Comparison of ENCODE assay signal across 12 cellular contexts in the genomic region with DNA sequence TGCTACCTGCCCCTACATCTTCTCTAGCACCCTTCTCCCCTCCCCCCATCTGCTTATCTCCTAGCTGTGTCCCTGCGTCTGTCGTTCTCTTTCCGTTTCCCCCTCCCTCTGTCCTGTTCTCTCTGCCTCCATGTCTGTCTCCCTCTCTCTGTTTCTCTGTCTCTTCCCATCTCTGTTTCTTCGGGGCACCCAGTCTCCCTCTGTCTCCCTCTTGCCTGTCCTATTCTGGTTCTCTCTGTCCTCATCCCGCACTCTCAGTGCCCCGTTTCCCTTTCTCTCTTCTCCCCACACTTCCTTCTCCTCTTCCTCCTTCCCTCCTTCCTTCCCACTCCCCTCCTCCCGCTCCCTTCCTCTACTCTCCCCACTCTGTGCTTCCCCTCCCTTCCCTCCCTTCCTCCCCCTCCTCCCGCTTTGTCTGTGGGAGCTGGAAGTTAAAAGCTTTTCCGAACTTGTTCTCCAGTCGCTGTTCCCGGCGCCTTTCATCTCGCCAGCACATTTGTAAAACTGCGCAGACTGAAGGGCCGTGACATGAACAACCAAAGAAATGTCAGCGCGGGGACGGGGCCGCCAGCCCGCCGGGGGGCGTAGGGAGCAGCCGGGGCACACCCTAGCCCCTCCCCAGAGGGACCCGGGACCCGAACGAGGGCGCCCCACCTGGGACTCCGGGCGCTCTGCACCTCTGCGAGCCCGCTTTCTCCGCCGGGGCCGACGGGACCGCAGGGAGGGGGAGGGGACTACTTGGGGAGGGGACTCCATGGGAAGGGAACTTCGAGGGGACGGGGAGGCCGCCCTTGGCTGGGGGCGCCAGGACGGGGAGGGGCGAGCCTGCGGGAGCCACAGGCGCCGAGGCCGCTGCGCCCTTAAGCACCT. TPM values are rescaled to one million over a fixed set of nuclear protein-coding genes. Genes with fewer than 3 reads are reported as not detected.
DNase-seq lines count a peak whose midpoint lies in the region; ATAC-seq and TF ChIP-seq lines count a peak whose summit lies in the region.
"Had no signal": no experiment of that assay in that cellular context is flagged by ENCODE, and none has a peak within 500 bp of the region (broad histone marks: within the 10 kb centered on the region; RNA-seq: fewer than 3 reads in every experiment).

No MANE protein-coding gene starts in this region.

- no peaks in the 10 kb centered on the region for H3K36me3 Mint-ChIP-seq in activated naive CD4-positive, alpha-beta T cell treated with anti-CD3 and anti-CD28 coated beads, Interleukin-2, amount 50 U/mL, for 24 hours
- no peaks in the 10 kb centered on the region for H3K36me3 Mint-ChIP-seq in activated naive CD4-positive, alpha-beta T cell treated with anti-CD3 and anti-CD28 coated beads, Interleukin-2, amount 10 ng/mL, durations not matched to agents 7 days and 5 days
- H3K36me3 Mint-ChIP-seq in activated CD4-positive, alpha-beta T cell treated with anti-CD3 and anti-CD28 coated beads, Interleukin-2, amount 10 ng/mL, durations not matched to agents 7 days and 5 days (ENCODE audit: low read depth), result no peaks in the 10 kb centered on the region
- H3K36me3 Mint-ChIP-seq: CD8-positive, alpha-beta memory T cell had no signal

- intact Hi-C loops in Panc1 (cut with micrococcal nuclease; ENCODE audit: unreplicated experiment) (no loop called here), testis (cut with DNase I; ENCODE audit: low total_unique reads) (no loop called here)

- 1 to 3% methylated on average over 34 of the region's 47 CpGs for WGBS in testis, 2 donors

- peak overlapping the region; percentile 6 for H3K27ac Mint-ChIP-seq in activated naive CD4-positive, alpha-beta T cell treated with anti-CD3 and anti-CD28 coated beads, Interleukin-2, amount 50 U/mL, for 24 hours
- H3K27ac Mint-ChIP-seq in activated naive CD4-positive, alpha-beta T cell treated with anti-CD3 and anti-CD28 coated beads, Interleukin-2, amount 10 ng/mL, durations not matched to agents 7 days and 5 days, result no peak overlapping the region
- H3K27ac Mint-ChIP-seq in activated CD4-positive, alpha-beta T cell treated with anti-CD3 and anti-CD28 coated beads, Interleukin-2, amount 10 ng/mL, durations not matched to agents 7 days and 5 days, result no peak overlapping the region
- H3K27ac Mint-ChIP-seq: CD8-positive, alpha-beta memory T cell had no signal

- H3K27me3 ChIP-seq in Panc1 (ENCODE audit: control insufficient read depth, insufficient read depth, low read length) (peaks cover 38% of the 10 kb centered on the region), iPS-15b (ENCODE audit: control insufficient read depth, insufficient read depth, low read length) (peaks cover 67% of the 10 kb centered on the region), testis (no peaks in the 10 kb centered on the region)

- no peak overlapping the region for H3K9ac ChIP-seq in iPS-15b (ENCODE audit: low read depth, low read length)

- H3K4me1 ChIP-seq in Panc1 (ENCODE audit: control insufficient read depth, insufficient read depth, low read length) (peaks cover 2% of the 10 kb centered on the region; the same call in 1 of the 2 replicates), iPS-15b (ENCODE audit: control insufficient read depth, insufficient read depth, low read length) (peaks cover 4% of the 10 kb centered on the region), testis (peaks cover 6% of the 10 kb centered on the region)

- peaks cover 63% of the 10 kb centered on the region for H3K27me3 Mint-ChIP-seq in activated naive CD4-positive, alpha-beta T cell treated with anti-CD3 and anti-CD28 coated beads, Interleukin-2, amount 50 U/mL, for 24 hours
- H3K27me3 Mint-ChIP-seq in activated naive CD4-positive, alpha-beta T cell treated with anti-CD3 and anti-CD28 coated beads, Interleukin-2, amount 10 ng/mL, durations not matched to agents 7 days and 5 days, result peaks cover 95% of the 10 kb centered on the region
- peaks cover 81% of the 10 kb centered on the region for H3K27me3 Mint-ChIP-seq in activated CD4-positive, alpha-beta T cell treated with anti-CD3 and anti-CD28 coated beads, Interleukin-2, amount 10 ng/mL, durations not matched to agents 7 days and 5 days

- peaks cover 12% of the 10 kb centered on the region for H3K4me1 Mint-ChIP-seq in activated naive CD4-positive, alpha-beta T cell treated with anti-CD3 and anti-CD28 coated beads, Interleukin-2, amount 50 U/mL, for 24 hours
- peaks cover 6% of the 10 kb centered on the region for H3K4me1 Mint-ChIP-seq in activated naive CD4-positive, alpha-beta T cell treated with anti-CD3 and anti-CD28 coated beads, Interleukin-2, amount 10 ng/mL, durations not matched to agents 7 days and 5 days
- peaks cover 15% of the 10 kb centered on the region for H3K4me1 Mint-ChIP-seq in activated CD4-positive, alpha-beta T cell treated with anti-CD3 and anti-CD28 coated beads, Interleukin-2, amount 10 ng/mL, durations not matched to agents 7 days and 5 days

- no peak for TF ChIP-seq POLR2A in testis (IDR thresholded peaks at IDR 0.05)

- no peak for ATAC-seq in Panc1
- ATAC-seq in GM21576 (IDR thresholded peaks at IDR 0.05; ENCODE audit: unreplicated experiment), result no peak

- H3K4me3 Mint-ChIP-seq in activated naive CD4-positive, alpha-beta T cell treated with anti-CD3 and anti-CD28 coated beads, Interleukin-2, amount 50 U/mL, for 24 hours, result no peak overlapping the region
- H3K4me3 Mint-ChIP-seq in activated naive CD4-positive, alpha-beta T cell treated with anti-CD3 and anti-CD28 coated beads, Interleukin-2, amount 10 ng/mL, durations not matched to agents 7 days and 5 days, result no peak overlapping the region
- no peak overlapping the region for H3K4me3 Mint-ChIP-seq in activated CD4-positive, alpha-beta T cell treated with anti-CD3 and anti-CD28 coated beads, Interleukin-2, amount 10 ng/mL, durations not matched to agents 7 days and 5 days

- DNase-seq in activated naive CD4-positive, alpha-beta T cell treated with anti-CD3 and anti-CD28 coated beads, Interleukin-2, amount 10 ng/mL, durations not matched to agents 7 days and 5 days, result no peak
- DNase-seq in Panc1 (ENCODE audit: low read depth, low spot score) (no peak), testis (peak; percentile 28), NCI-H748 treated with DMSO at 0.1 percent for 48 hours (lab: John Stamatoyannopoulos, UW) (no peak)
- no peak for DNase-seq in activated CD4-positive, alpha-beta T cell treated with anti-CD3 and anti-CD28 coated beads, Interleukin-2, amount 10 ng/mL, durations not matched to agents 7 days and 5 days
- DNase-seq: kidney had no signal

- H3K4me3 ChIP-seq in Panc1 (ENCODE audit: low read depth in 2 of 2, low read length in 2 of 2), result peak overlapping the region; percentile 13 to 21; a peak in 2 of 4 replicates
- peak overlapping the region; percentile 47 for H3K4me3 ChIP-seq in iPS-15b (ENCODE audit: low read depth, low read length)
- H3K4me3 ChIP-seq in testis, result peak overlapping the region; percentile 1 to 26

- TF ChIP-seq CTCF in Panc1 (IDR thresholded peaks at IDR 0.05), result no peak
- TF ChIP-seq CTCF in testis (IDR thresholded peaks at IDR 0.05), result no peak

- CTCF ChIA-PET in activated naive CD4-positive, alpha-beta T cell treated with anti-CD3 and anti-CD28 coated beads, Interleukin-2, amount 10 ng/mL, durations not matched to agents 7 days and 5 days (lab: Charles Lee), result interaction anchor here (0.9 kb wide), 1 partner anchor 36 kb away, joined by 3 read pairs; no protein-coding TSS in a partner anchor
- CTCF ChIA-PET in Panc1 (lab: Charles Lee), result no interaction called here
- CTCF ChIA-PET in activated CD4-positive, alpha-beta T cell treated with anti-CD3 and anti-CD28 coated beads, Interleukin-2, amount 10 ng/mL, durations not matched to agents 7 days and 5 days (lab: Charles Lee), result no interaction called here

- H3K36me3 ChIP-seq in Panc1 (ENCODE audit: control insufficient read depth, insufficient read depth, low read length) (no peaks in the 10 kb centered on the region; the same call in 1 of the 2 replicates), iPS-15b (ENCODE audit: control insufficient read depth, insufficient read depth, low read length) (no peaks in the 10 kb centered on the region), testis (ENCODE audit: low read depth, missing control alignments) (no peaks in the 10 kb centered on the region)

- no peaks in the 10 kb centered on the region for H3K9me3 Mint-ChIP-seq in activated naive CD4-positive, alpha-beta T cell treated with anti-CD3 and anti-CD28 coated beads, Interleukin-2, amount 50 U/mL, for 24 hours
- H3K9me3 Mint-ChIP-seq in activated naive CD4-positive, alpha-beta T cell treated with anti-CD3 and anti-CD28 coated beads, Interleukin-2, amount 10 ng/mL, durations not matched to agents 7 days and 5 days, result no peaks in the 10 kb centered on the region
- H3K9me3 Mint-ChIP-seq in activated CD4-positive, alpha-beta T cell treated with anti-CD3 and anti-CD28 coated beads, Interleukin-2, amount 10 ng/mL, durations not matched to agents 7 days and 5 days, result no peaks in the 10 kb centered on the region

- H3K9me3 ChIP-seq in Panc1 (ENCODE audit: control insufficient read depth, insufficient read depth, low read depth, low read length) (no peaks in the 10 kb centered on the region), iPS-15b (ENCODE audit: control insufficient read depth, insufficient read depth, low read length) (no peaks in the 10 kb centered on the region), testis (no peaks in the 10 kb centered on the region)

- POLR2A ChIA-PET in Panc1 (lab: Charles Lee), result no interaction called here
- POLR2A ChIA-PET in activated CD4-positive, alpha-beta T cell treated with anti-CD3 and anti-CD28 coated beads, Interleukin-2, amount 10 ng/mL, durations not matched to agents 7 days and 5 days (lab: Charles Lee), result no interaction called here

- no peak overlapping the region for H3K27ac ChIP-seq in Panc1 (ENCODE audit: low read length)
- no peak overlapping the region for H3K27ac ChIP-seq in testis

- in situ Hi-C loops in Panc1 (cut with HindIII; ENCODE audit: low pct_unique_long_range_greater_than_20kb, low sequenced_read_pairs), result no loop called here

- BruUV-seq in Panc1 (replicated peaks; lab: Mats Ljungman, UMichigan), result no TSS peak

RNA-seq across cellular contexts. Expression of gene CDH22, which starts 4.0 kb away (rescaled TPM):
- total RNA-seq in Panc1 (2021; ENCODE audit: unreplicated experiment) (not detected), testis (1 to 10 TPM; 1.8 to 2.6 TPM)
- not detected for polyA plus RNA-seq in Panc1 (2012; ENCODE audit: insufficient read length)
- 2.6 TPM for polyA plus RNA-seq in testis (ENCODE audit: insufficient read depth, low read depth, low replicate concordance)
- not detected for total RNA-seq in activated CD4-positive, alpha-beta T cell treated with anti-CD3 and anti-CD28 coated beads, Interleukin-2, amount 10 ng/mL, durations not matched to agents 7 days and 5 days
- total RNA-seq: CD8-positive, alpha-beta memory T cell; H4; pulmonary artery endothelial cell had no signal
- polyA plus RNA-seq: CD8-positive, alpha-beta memory T cell had no signal
